ENCODE assay signal across 24 cellular contexts in the genomic region with DNA sequence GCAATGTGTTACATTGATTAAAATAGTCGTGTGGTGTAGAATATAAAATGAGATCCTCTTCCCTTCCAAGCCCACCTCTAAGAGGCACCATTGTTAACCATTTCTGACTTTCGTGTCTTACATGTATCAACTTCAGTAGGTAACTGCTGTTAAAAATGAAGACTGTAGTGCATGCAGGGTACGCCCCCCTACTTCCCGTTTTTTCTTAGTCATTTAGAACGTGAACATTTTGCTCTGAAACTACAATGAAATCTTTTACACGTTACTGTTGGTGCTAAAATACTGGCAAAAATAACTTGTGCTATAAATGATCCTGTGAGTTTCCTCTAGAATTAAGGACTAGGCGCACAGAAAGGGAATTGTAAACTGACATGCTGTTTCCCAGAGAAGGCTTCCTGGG. TPM values are rescaled to one million over a fixed set of nuclear protein-coding genes. Genes with fewer than 3 reads are reported as not detected.
DNase-seq lines count a peak whose midpoint lies in the region; ATAC-seq, FAIRE-seq and TF ChIP-seq lines count a peak whose summit lies in the region.
"Had no signal": no experiment of that assay in that cellular context is flagged by ENCODE, and none has a peak within 500 bp of the region (broad histone marks: within the 10 kb centered on the region; RNA-seq: fewer than 3 reads in every experiment).

No MANE protein-coding gene starts in this region.

- no peaks in the 10 kb centered on the region for H3K9me3 Mint-ChIP-seq in naive B cell
- H3K9me3 Mint-ChIP-seq: dendritic cell treated with granulocyte-macrophage colony-stimulating factor and Interleukin-4, amounts not matched to agents 40 ng/mL and 50 ng/mL, for 4 days; neural crest cell had no signal

- H3K27ac Mint-ChIP-seq in naive B cell = no peak overlapping the region
- H3K27ac Mint-ChIP-seq: dendritic cell treated with granulocyte-macrophage colony-stimulating factor and Interleukin-4, amounts not matched to agents 40 ng/mL and 50 ng/mL, for 4 days had no signal

- DNase-seq in GM12891 (ENCODE audit: insufficient read length, low spot score) = no peak
- peak; percentile 61 to 66 for DNase-seq in Kasumi-1 (lab: John Stamatoyannopoulos, UW)
- DNase-seq in RWPE1 (ENCODE audit: low spot score) = no peak
- DNase-seq in naive B cell = no peak
- no peak for DNase-seq in NCI-H82 (lab: John Stamatoyannopoulos, UW)
- no peak for DNase-seq in left colon
- DNase-seq: activated CD4-positive, alpha-beta T cell treated with anti-CD3 and anti-CD28 coated beads, Interleukin-2, amount 50 U/mL, for 48 hours; activated gamma-delta T cell; adrenal gland; DND-41; GM23248; heart right ventricle; NCI-H2081 treated with DMSO at 0.1 percent for 48 hours; NCI-H446 treated with DMSO at 0.1 percent for 48 hours; stimulated activated CD4-positive, alpha-beta T cell treated with anti-CD3 and anti-CD28 coated beads, Interleukin-4, amount 100 ng/mL, for 24 hours; T-helper 17 cell had no signal

- peaks cover 16 to 29% (median 27%) of the 10 kb centered on the region in 3 donors for H3K4me1 Mint-ChIP-seq in naive B cell
- H3K4me1 Mint-ChIP-seq: T-helper 17 cell had no signal

- TF ChIP-seq POLR2A in GM12891 (IDR thresholded peaks at IDR 0.05; ENCODE audit: low read depth, low read length) = no peak

- no peak for TF ChIP-seq CTCF in RWPE1 (conservative IDR thresholded peaks at IDR 0.05; ENCODE audit: low read depth)

- peak overlapping the region; percentile 90 for H3K27ac ChIP-seq in RWPE1
- H3K27ac ChIP-seq: adrenal gland, GM23248, KMS-11 had no signal

- H3K27me3 Mint-ChIP-seq in naive B cell = peaks cover 8 to 23% (median 8%) of the 10 kb centered on the region in 3 donors

- H3K4me3 Mint-ChIP-seq in naive B cell = no peak overlapping the region
- H3K4me3 Mint-ChIP-seq: dendritic cell treated with granulocyte-macrophage colony-stimulating factor and Interleukin-4, amounts not matched to agents 40 ng/mL and 50 ng/mL, for 4 days; neural crest cell; T-helper 17 cell had no signal

- ATAC-seq in naive B cell (ENCODE audit: low read depth in 2 of 2) = peak; percentile 41 to 48
- no peak for ATAC-seq in HG03565 (IDR thresholded peaks at IDR 0.05; ENCODE audit: unreplicated experiment)
- no peak for ATAC-seq in HG02678 (IDR thresholded peaks at IDR 0.05; ENCODE audit: unreplicated experiment)
- ATAC-seq in left colon = no peak
- ATAC-seq: heart right ventricle, left ventricle myocardium superior, Right ventricle myocardium inferior, T-helper 17 cell had no signal

- no peak for FAIRE-seq in GM12891 (lab: Jason Lieb, UNC)

- CTCF ChIA-PET in RWPE1 (lab: Yijun Ruan, JAX) = no interaction called here

- POLR2A ChIA-PET in RWPE1 (lab: Yijun Ruan, JAX; ENCODE audit: low non-redundant PET) = no interaction called here

- intact Hi-C loops in left colon (cut with DNase I, micrococcal nuclease) = no loop called here

- no peaks in the 10 kb centered on the region for H3K36me3 Mint-ChIP-seq in naive B cell

TF ChIP-seq in GM12891, 5 proteins besides CTCF, POLR2A, EP300 and RAD21:
- TF ChIP-seq POLR2AphosphoS5 (IDR thresholded peaks at IDR 0.05; ENCODE audit: low read depth, low read length) (no peak), SPI1 (IDR thresholded peaks at IDR 0.05; ENCODE audit: low read depth, low read length) (peak; percentile 71), POU2F2 (IDR thresholded peaks at IDR 0.05; ENCODE audit: low read depth, low read length) (no peak)

RNA-seq across cellular contexts. Expression of a gene that starts 41.5 kb away (rescaled TPM):
- not detected for polyA plus RNA-seq in GM12891 (2012; ENCODE audit: low read depth, missing spikeins)
- polyA plus RNA-seq in naive B cell (ENCODE audit: low read depth in 6 of 6) = not detected
- 100 to 1,000 TPM; 161 to 279 TPM for total RNA-seq in left colon
- total RNA-seq: GM23248, pulmonary artery endothelial cell, T-helper 17 cell had no signal
- polyA plus RNA-seq: GM23248 had no signal

Comparison
In these comparisons a context has a peak if more than half of its experiments do, and no peak if none do; other contexts are left out.
1. DNase-seq: peak in Kasumi-1 (2 of 2); none in GM12891 (single experiment), RWPE1 (single experiment), naive B cell (single experiment), NCI-H82 (single experiment) and left colon (0 of 2).
2. ATAC-seq: peak in naive B cell (2 of 2); none in HG03565 (single experiment), HG02678 (single experiment) and left colon (single experiment).